In genomic region chr19:18731562-18732008, GRCh38 we compare ENCODE assay signal across 1 cellular context.
TF ChIP-seq lines count a peak whose summit lies in the region.

No MANE protein-coding gene starts in this region.

TF ChIP-seq in HepG2, 621 proteins besides CTCF, POLR2A, EP300 and RAD21 (continued from another document and continues in another):
- peak; percentile 46; the same call in 1 of the 2 replicates for TF ChIP-seq ARID4A (CRISPR knock-in tag; IDR thresholded peaks at IDR 0.05; ENCODE audit: borderline replicate concordance)
- no peak for TF ChIP-seq ZFP1 (CRISPR knock-in tag; IDR thresholded peaks at IDR 0.05)
- no peak for TF ChIP-seq ZMYM4 (CRISPR knock-in tag; IDR thresholded peaks at IDR 0.05)
- no peak; the same call in 1 of the 2 replicates for TF ChIP-seq ZNF746 (CRISPR knock-in tag; IDR thresholded peaks at IDR 0.05)
- no peak for TF ChIP-seq ZNF770 (CRISPR knock-in tag; IDR thresholded peaks at IDR 0.05)
- no peak for TF ChIP-seq FOXO4 (CRISPR knock-in tag; conservative IDR thresholded peaks at IDR 0.05)
- TF ChIP-seq ZNF30 (CRISPR knock-in tag; IDR thresholded peaks at IDR 0.05), result no peak
- TF ChIP-seq ZBTB44 (CRISPR knock-in tag; IDR thresholded peaks at IDR 0.05), result no peak
- no peak for TF ChIP-seq CHD2 (IDR thresholded peaks at IDR 0.05; ENCODE audit: low read depth, low read length)
- TF ChIP-seq ZNF850 (CRISPR knock-in tag; conservative IDR thresholded peaks at IDR 0.05), result no peak
- no peak for TF ChIP-seq NRL (CRISPR knock-in tag; IDR thresholded peaks at IDR 0.05; ENCODE audit: borderline replicate concordance)
- TF ChIP-seq ZBTB34 (CRISPR knock-in tag; IDR thresholded peaks at IDR 0.05), result no peak
- TF ChIP-seq NFKB2 (CRISPR knock-in tag; IDR thresholded peaks at IDR 0.05; ENCODE audit: borderline replicate concordance), result peak; percentile 22; the same call in 1 of the 2 replicates
- TF ChIP-seq ZNF570 (CRISPR knock-in tag; IDR thresholded peaks at IDR 0.05; ENCODE audit: borderline replicate concordance), result no peak
- TF ChIP-seq ZNF704 (CRISPR knock-in tag; IDR thresholded peaks at IDR 0.05; ENCODE audit: borderline replicate concordance), result no peak
- no peak for TF ChIP-seq KAT7 (CRISPR knock-in tag; IDR thresholded peaks at IDR 0.05; ENCODE audit: borderline replicate concordance)
- TF ChIP-seq ZNF512B (CRISPR knock-in tag; IDR thresholded peaks at IDR 0.05; ENCODE audit: borderline replicate concordance), result no peak
- TF ChIP-seq ZNF589 (CRISPR knock-in tag; conservative IDR thresholded peaks at IDR 0.05), result 0 out of 2 replicates have a peak, but pooled peaks have one; percentile 40
- TF ChIP-seq ZNF17 (CRISPR knock-in tag; IDR thresholded peaks at IDR 0.05), result no peak
- no peak for TF ChIP-seq EHMT2 (IDR thresholded peaks at IDR 0.05; ENCODE audit: borderline replicate concordance, low read depth, low read length)
- TF ChIP-seq MLXIP (CRISPR knock-in tag; IDR thresholded peaks at IDR 0.05; ENCODE audit: borderline replicate concordance), result no peak
- TF ChIP-seq GRHL1 (CRISPR knock-in tag; conservative IDR thresholded peaks at IDR 0.05), result no peak
- TF ChIP-seq ZNF484 (CRISPR knock-in tag; IDR thresholded peaks at IDR 0.05; ENCODE audit: borderline replicate concordance, low read depth), result no peak
- TF ChIP-seq NFKBIZ (CRISPR knock-in tag; IDR thresholded peaks at IDR 0.05), result no peak
- no peak for TF ChIP-seq PHF5A (CRISPR knock-in tag; IDR thresholded peaks at IDR 0.05; ENCODE audit: low read depth, unreplicated experiment)
- no peak for TF ChIP-seq MAFG (CRISPR knock-in tag; IDR thresholded peaks at IDR 0.05)
- TF ChIP-seq SOX5 (CRISPR knock-in tag; IDR thresholded peaks at IDR 0.05; ENCODE audit: borderline replicate concordance), result no peak
- no peak for TF ChIP-seq PHF8 (CRISPR knock-in tag; IDR thresholded peaks at IDR 0.05)
- no peak for TF ChIP-seq PTBP1 (IDR thresholded peaks at IDR 0.05; ENCODE audit: low read depth, low read length, poor library complexity, severe bottlenecking)
- no peak for TF ChIP-seq RFX3 (CRISPR knock-in tag; IDR thresholded peaks at IDR 0.05)
- TF ChIP-seq ZNF737 (CRISPR knock-in tag; IDR thresholded peaks at IDR 0.05; ENCODE audit: borderline replicate concordance), result no peak
- TF ChIP-seq GMEB2 (CRISPR knock-in tag; IDR thresholded peaks at IDR 0.05; ENCODE audit: low read depth), result no peak
- TF ChIP-seq TEF (CRISPR knock-in tag; IDR thresholded peaks at IDR 0.05), result no peak
- peak; percentile 74 for TF ChIP-seq SPEN (CRISPR knock-in tag; IDR thresholded peaks at IDR 0.05; ENCODE audit: low read depth)
